In the genomic region with DNA sequence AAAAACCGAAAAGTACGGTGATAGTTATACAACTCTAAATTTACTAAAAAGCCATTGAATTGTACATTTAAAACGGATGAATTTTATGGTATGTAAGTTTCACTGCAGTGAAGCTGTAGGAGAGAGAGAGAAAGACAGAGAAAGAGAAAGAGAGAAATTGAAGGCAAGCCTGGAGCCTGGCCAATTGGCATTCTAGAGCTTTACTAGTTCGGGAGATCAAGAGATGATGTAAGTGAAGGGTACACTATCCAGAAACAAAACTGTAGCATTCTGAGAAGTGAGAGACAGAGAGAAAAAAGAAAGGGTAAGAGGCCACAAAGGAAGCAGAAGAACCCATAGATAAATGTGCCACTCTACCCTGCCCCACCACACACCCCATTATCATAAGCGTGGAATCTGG, we compare ENCODE assay signal across 29 cellular contexts.
"Had no signal": no experiment of that assay in that cellular context is flagged by ENCODE, and none has a peak within 500 bp of the region (broad histone marks: within the 10 kb centered on the region; RNA-seq: fewer than 3 reads in every experiment).

No MANE protein-coding gene starts in this region.

- H3K4me1 ChIP-seq: heart right ventricle, lower lobe of right lung, psoas muscle, suprapubic skin, transverse colon, upper lobe of right lung, vagina had no signal

- H3K4me3 Mint-ChIP-seq: natural killer cell treated with Interleukin-12 subunit alpha and Interleukin-12 subunit beta and Interleukin-15 and Interleukin-18, amount 100 ng/mL, for 72 hours; stimulated activated naive CD8-positive, alpha-beta T cell treated with anti-CD3 and anti-CD28 coated beads, Interleukin-15, amount 100 ng/mL, for 72 hours had no signal

- H3K27me3 Mint-ChIP-seq: stimulated activated naive CD8-positive, alpha-beta T cell treated with anti-CD3 and anti-CD28 coated beads, Interleukin-15, amount 100 ng/mL, for 72 hours had no signal

- H3K4me2 ChIP-seq: smooth muscle cell had no signal

- H3K27ac ChIP-seq: dorsolateral prefrontal cortex, heart right ventricle, lower lobe of right lung, ovary, psoas muscle, suprapubic skin, transverse colon, upper lobe of right lung, vagina had no signal

- H3K4me1 Mint-ChIP-seq: stimulated activated naive CD8-positive, alpha-beta T cell treated with anti-CD3 and anti-CD28 coated beads, Interleukin-15, amount 100 ng/mL, for 72 hours had no signal

- H3K9me3 Mint-ChIP-seq: natural killer cell treated with Interleukin-12 subunit alpha and Interleukin-12 subunit beta and Interleukin-15 and Interleukin-18, amount 100 ng/mL, for 72 hours had no signal

- DNase-seq: cortex of kidney; dorsolateral prefrontal cortex; effector CD4-positive, alpha-beta T cell; foreskin melanocyte; glutamatergic neuron; heart right ventricle; hippocampal formation; islet precursor cell; kidney glomerular epithelial cell; left colon; left ventricle myocardium superior; lower lobe of right lung; nucleus accumbens; ovary; posterior cingulate gyrus; psoas muscle; stimulated activated CD4-positive, alpha-beta T cell treated with anti-CD3 and anti-CD28 coated beads, Interleukin-12 subunit alpha, Interleukin-12 subunit beta, amount 100 ng/mL, for 4 hours; stimulated activated CD4-positive, alpha-beta T cell treated with anti-CD3 and anti-CD28 coated beads, Interleukin-1b, Interleukin-23, amount 100 ng/mL, for 48 hours; stimulated activated CD4-positive, alpha-beta T cell treated with anti-CD3 and anti-CD28 coated beads, Interleukin-4, amount 100 ng/mL, for 1 hour; stimulated activated CD8-positive, alpha-beta memory T cell treated with anti-CD3 and anti-CD28 coated beads, Interleukin-4, amount 100 ng/mL, for 48 hours; stimulated activated naive CD4-positive, alpha-beta T cell; stimulated activated naive CD8-positive, alpha-beta T cell treated with anti-CD3 and anti-CD28 coated beads, Interleukin-15, amount 100 ng/mL, for 72 hours; transverse colon; upper lobe of right lung had no signal

- H3K9me3 ChIP-seq: lower lobe of right lung, ovary, psoas muscle, suprapubic skin, transverse colon, upper lobe of right lung, vagina had no signal

- H3K27ac Mint-ChIP-seq: natural killer cell treated with Interleukin-12 subunit alpha and Interleukin-12 subunit beta and Interleukin-15 and Interleukin-18, amount 100 ng/mL, for 72 hours; stimulated activated naive CD8-positive, alpha-beta T cell treated with anti-CD3 and anti-CD28 coated beads, Interleukin-15, amount 100 ng/mL, for 72 hours had no signal

- H3K4me3 ChIP-seq: dorsolateral prefrontal cortex, heart right ventricle, lower lobe of right lung, ovary, psoas muscle, smooth muscle cell, suprapubic skin, transverse colon, upper lobe of right lung, vagina had no signal

- ATAC-seq: heart right ventricle; left colon; left ventricle myocardium superior; lower lobe of right lung; natural killer cell treated with Interleukin-12 subunit alpha and Interleukin-12 subunit beta and Interleukin-15 and Interleukin-18, amount 100 ng/mL, for 72 hours; psoas muscle; sciatic nerve; stimulated activated naive CD8-positive, alpha-beta T cell treated with anti-CD3 and anti-CD28 coated beads, Interleukin-15, amount 100 ng/mL, for 72 hours; upper lobe of right lung had no signal
